In the genomic region with DNA sequence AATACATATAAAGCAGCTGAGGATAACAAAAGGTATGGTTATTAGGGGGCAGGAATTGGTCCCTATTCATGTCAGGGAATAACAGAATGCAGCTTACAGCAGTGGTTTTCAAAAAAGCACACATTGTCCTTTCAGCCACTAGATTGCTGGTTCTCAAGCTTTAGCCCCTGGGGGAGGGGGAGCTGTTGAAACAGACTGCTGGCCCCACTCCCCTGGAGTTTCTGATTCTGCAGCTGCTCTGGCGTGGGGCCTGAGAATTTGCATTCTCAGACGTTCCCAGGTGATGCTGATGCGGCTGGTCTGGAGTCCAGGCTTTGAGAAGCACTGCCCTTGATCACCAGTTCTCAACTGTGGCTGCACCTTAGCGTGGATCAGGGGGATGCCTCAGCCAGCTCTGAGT, we compare ENCODE assay signal across 18 cellular contexts.
DNase-seq lines count a peak whose midpoint lies in the region; ATAC-seq and TF ChIP-seq lines count a peak whose summit lies in the region.
"Had no signal": no experiment of that assay in that cellular context is flagged by ENCODE, and none has a peak within 500 bp of the region (broad histone marks: within the 10 kb centered on the region; RNA-seq: fewer than 3 reads in every experiment).

No MANE protein-coding gene starts in this region.

- no peak for TF ChIP-seq CTCF in dorsolateral prefrontal cortex (IDR thresholded peaks at IDR 0.05 in 54 of 56, conservative IDR thresholded peaks at IDR 0.05 in 2 of 56; ENCODE audit: low read depth in 1 of 56, partially characterized antibody in 56 of 56)
- no peak for TF ChIP-seq CTCF in transverse colon (IDR thresholded peaks at IDR 0.05)

- peaks cover 24% of the 10 kb centered on the region for H3K4me1 Mint-ChIP-seq in stimulated activated naive CD8-positive, alpha-beta T cell treated with anti-CD3 and anti-CD28 coated beads, Interleukin-15, amount 100 ng/mL, for 72 hours
- peaks cover 17 to 23% of the 10 kb centered on the region in 2 donors for H3K4me1 Mint-ChIP-seq in stimulated activated naive B cell treated with anti-CD40 and anti-IgM and Interleukin-4, amounts not matched to agents 10 μg/mL and 1 μg/mL and 100 μg/mL, for 72 hours

- H3K9me3 Mint-ChIP-seq in stimulated activated naive CD8-positive, alpha-beta T cell treated with anti-CD3 and anti-CD28 coated beads, Interleukin-15, amount 100 ng/mL, for 72 hours: no peaks in the 10 kb centered on the region
- H3K9me3 Mint-ChIP-seq in stimulated activated naive B cell treated with anti-CD40 and anti-IgM and Interleukin-4, amounts not matched to agents 10 μg/mL and 1 μg/mL and 100 μg/mL, for 72 hours: no peaks in the 10 kb centered on the region

- intact Hi-C loops in dorsolateral prefrontal cortex (cut with DNase I): no loop called here
- intact Hi-C loops in transverse colon (cut with DNase I; ENCODE audit: low total_unique reads): no loop called here

- no peak overlapping the region for H3K4me3 ChIP-seq in dorsolateral prefrontal cortex
- H3K4me3 ChIP-seq in muscle layer of duodenum (ENCODE audit: low read depth in 1 of 2, low read length in 2 of 2): no peak overlapping the region
- H3K4me3 ChIP-seq in transverse colon: no peak overlapping the region
- H3K4me3 ChIP-seq: Peyer's patch had no signal

- no peak for TF ChIP-seq EP300 in transverse colon (IDR thresholded peaks at IDR 0.05; ENCODE audit: low read depth)

- H3K36me3 Mint-ChIP-seq in stimulated activated naive B cell treated with anti-CD40 and anti-IgM and Interleukin-4, amounts not matched to agents 10 μg/mL and 1 μg/mL and 100 μg/mL, for 72 hours: no peaks in the 10 kb centered on the region
- H3K36me3 Mint-ChIP-seq: CD4-positive, CD25-positive, alpha-beta regulatory T cell had no signal

- 59% methylated on average over 4 of the region's 4 CpGs; no CpG with 5 or more reads in 1 of the 2 donors for WGBS in transverse colon (ENCODE audit: low coverage in 1 of 2), 2 donors

- in situ Hi-C loops in transverse colon (cut with MboI; ENCODE audit: low pct_ligation_motif_present in 1 of 4, low pct_unique_long_range_greater_than_20kb in 1 of 4, low sequenced_read_pairs in 3 of 4): no loop called here

- H3K27me3 Mint-ChIP-seq in stimulated activated naive CD8-positive, alpha-beta T cell treated with anti-CD3 and anti-CD28 coated beads, Interleukin-15, amount 100 ng/mL, for 72 hours: peaks cover 49% of the 10 kb centered on the region
- peaks cover 49 to 67% of the 10 kb centered on the region in 2 donors for H3K27me3 Mint-ChIP-seq in stimulated activated naive B cell treated with anti-CD40 and anti-IgM and Interleukin-4, amounts not matched to agents 10 μg/mL and 1 μg/mL and 100 μg/mL, for 72 hours

- TF ChIP-seq POLR2A in transverse colon (IDR thresholded peaks at IDR 0.05): no peak

- H3K27ac ChIP-seq in dorsolateral prefrontal cortex: peak overlapping the region in 48 of 59 donors; percentile 1 to 79 (median 57)
- peak overlapping the region; percentile 4 for H3K27ac ChIP-seq in muscle layer of duodenum (ENCODE audit: low read length)
- peak overlapping the region; percentile 44 to 90 (median 81) for H3K27ac ChIP-seq in transverse colon

- H3K9me3 ChIP-seq in muscle layer of duodenum (ENCODE audit: control insufficient read depth in 1 of 2, low read length in 2 of 2) (no peaks in the 10 kb centered on the region), transverse colon (no peaks in the 10 kb centered on the region)
- H3K9me3 ChIP-seq: BE2C, Peyer's patch had no signal

- H3K4me1 ChIP-seq in muscle layer of duodenum (ENCODE audit: control insufficient read depth in 1 of 2, insufficient read depth in 2 of 2, low read length in 2 of 2) (peaks cover 25 to 57% of the 10 kb centered on the region in 2 donors), transverse colon (peaks cover 25 to 50% (median 28%) of the 10 kb centered on the region in 4 donors)

- H3K27me3 ChIP-seq in dorsolateral prefrontal cortex (no peaks in the 10 kb centered on the region), muscle layer of duodenum (ENCODE audit: low read depth, low read length) (no peaks in the 10 kb centered on the region), transverse colon (peaks cover 6% of the 10 kb centered on the region)
- H3K27me3 ChIP-seq: BE2C, Peyer's patch had no signal

- no peak overlapping the region for H3K4me3 Mint-ChIP-seq in stimulated activated naive CD8-positive, alpha-beta T cell treated with anti-CD3 and anti-CD28 coated beads, Interleukin-15, amount 100 ng/mL, for 72 hours
- H3K4me3 Mint-ChIP-seq in stimulated activated naive B cell treated with anti-CD40 and anti-IgM and Interleukin-4, amounts not matched to agents 10 μg/mL and 1 μg/mL and 100 μg/mL, for 72 hours: no peak overlapping the region
- H3K4me3 Mint-ChIP-seq: CD4-positive, CD25-positive, alpha-beta regulatory T cell had no signal

- no peak for DNase-seq in dorsolateral prefrontal cortex
- peak; percentile 17 for DNase-seq in retina
- DNase-seq in transverse colon: no peak
- DNase-seq in stimulated activated naive CD8-positive, alpha-beta T cell treated with anti-CD3 and anti-CD28 coated beads, Interleukin-15, amount 100 ng/mL, for 72 hours: no peak
- DNase-seq in activated CD8-positive, alpha-beta memory T cell treated with anti-CD3 and anti-CD28 coated beads, Interleukin-2, amount 50 U/mL, for 48 hours: no peak
- no peak for DNase-seq in stimulated activated naive B cell treated with anti-CD40 and anti-IgM and Interleukin-4, amounts not matched to agents 10 μg/mL and 1 μg/mL and 100 μg/mL, for 72 hours
- DNase-seq: BE2C; CD4-positive, CD25-positive, alpha-beta regulatory T cell; EL; Kasumi-1; NCI-H1417; NCI-H1694 treated with DMSO at 0.1 percent for 48 hours; NCI-H2081 treated with DMSO at 0.1 percent for 48 hours; NCI-H2171 treated with DMSO at 0.1 percent for 48 hours; NCI-H524 treated with DMSO at 0.1 percent for 48 hours; NCI-H82; Peyer's patch had no signal

- no peak for ATAC-seq in stimulated activated naive CD8-positive, alpha-beta T cell treated with anti-CD3 and anti-CD28 coated beads, Interleukin-15, amount 100 ng/mL, for 72 hours
- ATAC-seq in stimulated activated naive B cell treated with anti-CD40 and anti-IgM and Interleukin-4, amounts not matched to agents 10 μg/mL and 1 μg/mL and 100 μg/mL, for 72 hours (replicated peaks): no peak

- no peak overlapping the region for H3K27ac Mint-ChIP-seq in stimulated activated naive CD8-positive, alpha-beta T cell treated with anti-CD3 and anti-CD28 coated beads, Interleukin-15, amount 100 ng/mL, for 72 hours
- no peak overlapping the region for H3K27ac Mint-ChIP-seq in stimulated activated naive B cell treated with anti-CD40 and anti-IgM and Interleukin-4, amounts not matched to agents 10 μg/mL and 1 μg/mL and 100 μg/mL, for 72 hours

- H3K36me3 ChIP-seq in muscle layer of duodenum (ENCODE audit: control insufficient read depth in 1 of 2, insufficient read depth in 2 of 2, low read length in 2 of 2) (no peaks in the 10 kb centered on the region), transverse colon (no peaks in the 10 kb centered on the region)
- H3K36me3 ChIP-seq: BE2C, Peyer's patch had no signal

Comparison
In these comparisons a context has a peak if more than half of its experiments do, and no peak if none do; other contexts are left out.
1. H3K27ac ChIP-seq: peak in every context shown above with its lines; median percentile 81 in transverse colon; 57 in dorsolateral prefrontal cortex; 4 in muscle layer of duodenum.